1 cellular context compared by ENCODE assay signal in the genomic region with DNA sequence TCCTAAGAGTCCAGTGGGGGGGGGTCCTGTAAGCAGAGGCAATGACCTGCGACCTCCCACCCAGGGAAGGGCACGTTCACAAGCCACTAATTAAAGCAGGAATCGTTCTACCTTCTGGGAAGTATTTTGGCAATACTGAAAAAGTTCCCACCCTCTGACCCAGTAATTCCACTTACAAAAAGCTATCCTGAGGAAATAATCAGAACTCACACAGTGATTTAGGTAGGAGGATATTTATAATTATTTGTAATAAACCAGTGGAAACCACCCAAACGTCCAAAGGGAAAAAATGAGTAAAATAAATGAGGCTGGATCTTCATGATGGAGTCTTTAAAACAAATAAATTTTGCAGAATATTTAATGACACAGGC.
TF ChIP-seq lines count a peak whose summit lies in the region.

No MANE protein-coding gene starts in this region.

TF ChIP-seq in HCT116, 20 proteins besides CTCF, POLR2A, EP300 and RAD21 (continued from another document):
- TF ChIP-seq, protein P1, sequence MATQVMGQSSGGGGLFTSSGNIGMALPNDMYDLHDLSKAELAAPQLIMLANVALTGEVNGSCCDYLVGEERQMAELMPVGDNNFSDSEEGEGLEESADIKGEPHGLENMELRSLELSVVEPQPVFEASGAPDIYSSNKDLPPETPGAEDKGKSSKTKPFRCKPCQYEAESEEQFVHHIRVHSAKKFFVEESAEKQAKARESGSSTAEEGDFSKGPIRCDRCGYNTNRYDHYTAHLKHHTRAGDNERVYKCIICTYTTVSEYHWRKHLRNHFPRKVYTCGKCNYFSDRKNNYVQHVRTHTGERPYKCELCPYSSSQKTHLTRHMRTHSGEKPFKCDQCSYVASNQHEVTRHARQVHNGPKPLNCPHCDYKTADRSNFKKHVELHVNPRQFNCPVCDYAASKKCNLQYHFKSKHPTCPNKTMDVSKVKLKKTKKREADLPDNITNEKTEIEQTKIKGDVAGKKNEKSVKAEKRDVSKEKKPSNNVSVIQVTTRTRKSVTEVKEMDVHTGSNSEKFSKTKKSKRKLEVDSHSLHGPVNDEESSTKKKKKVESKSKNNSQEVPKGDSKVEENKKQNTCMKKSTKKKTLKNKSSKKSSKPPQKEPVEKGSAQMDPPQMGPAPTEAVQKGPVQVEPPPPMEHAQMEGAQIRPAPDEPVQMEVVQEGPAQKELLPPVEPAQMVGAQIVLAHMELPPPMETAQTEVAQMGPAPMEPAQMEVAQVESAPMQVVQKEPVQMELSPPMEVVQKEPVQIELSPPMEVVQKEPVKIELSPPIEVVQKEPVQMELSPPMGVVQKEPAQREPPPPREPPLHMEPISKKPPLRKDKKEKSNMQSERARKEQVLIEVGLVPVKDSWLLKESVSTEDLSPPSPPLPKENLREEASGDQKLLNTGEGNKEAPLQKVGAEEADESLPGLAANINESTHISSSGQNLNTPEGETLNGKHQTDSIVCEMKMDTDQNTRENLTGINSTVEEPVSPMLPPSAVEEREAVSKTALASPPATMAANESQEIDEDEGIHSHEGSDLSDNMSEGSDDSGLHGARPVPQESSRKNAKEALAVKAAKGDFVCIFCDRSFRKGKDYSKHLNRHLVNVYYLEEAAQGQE (IDR thresholded peaks at IDR 0.05; ENCODE audit: low read depth), result no peak
- TF ChIP-seq POLR2AphosphoS5 (IDR thresholded peaks at IDR 0.05; ENCODE audit: low read depth, low read length) (no peak), TCF7L2 (IDR thresholded peaks at IDR 0.05; ENCODE audit: borderline replicate concordance, extremely low read depth, insufficient read depth, insufficient read length) (no peak), SP1 (IDR thresholded peaks at IDR 0.05; ENCODE audit: low read depth) (no peak), CBX3 (IDR thresholded peaks at IDR 0.05; ENCODE audit: low read depth) (no peak), CEBPB (IDR thresholded peaks at IDR 0.05; ENCODE audit: low read depth) (no peak), SIN3A (IDR thresholded peaks at IDR 0.05; ENCODE audit: low read depth) (no peak), ELF1 (IDR thresholded peaks at IDR 0.05; ENCODE audit: borderline replicate concordance, low read depth) (no peak), YY1 (IDR thresholded peaks at IDR 0.05; ENCODE audit: extremely low read depth, insufficient replicate concordance, low read depth, low read length) (no peak), EGR1 (IDR thresholded peaks at IDR 0.05; ENCODE audit: low read depth) (no peak), FOSL1 (IDR thresholded peaks at IDR 0.05; ENCODE audit: low read depth) (no peak)
- TF ChIP-seq, protein P2, sequence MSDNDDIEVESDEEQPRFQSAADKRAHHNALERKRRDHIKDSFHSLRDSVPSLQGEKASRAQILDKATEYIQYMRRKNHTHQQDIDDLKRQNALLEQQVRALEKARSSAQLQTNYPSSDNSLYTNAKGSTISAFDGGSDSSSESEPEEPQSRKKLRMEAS (IDR thresholded peaks at IDR 0.05), result no peak
- TF ChIP-seq, protein P3, sequence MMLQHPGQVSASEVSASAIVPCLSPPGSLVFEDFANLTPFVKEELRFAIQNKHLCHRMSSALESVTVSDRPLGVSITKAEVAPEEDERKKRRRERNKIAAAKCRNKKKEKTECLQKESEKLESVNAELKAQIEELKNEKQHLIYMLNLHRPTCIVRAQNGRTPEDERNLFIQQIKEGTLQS (IDR thresholded peaks at IDR 0.05), result no peak
